1 cellular context compared by ENCODE assay signal in genomic region chr1:32179443-32180185, GRCh38.
TF ChIP-seq lines count a peak whose summit lies in the region.

Gene TXLNA (plus strand): TSS chr1:32179675. CDS start chr1:32180346, 671 bp downstream.

TF ChIP-seq in GM12878, 131 proteins besides CTCF, POLR2A, EP300 and RAD21 (continued from another document and continues in another):
- TF ChIP-seq HSF1 (IDR thresholded peaks at IDR 0.05; ENCODE audit: low read depth, low read length) (0 out of 2 replicates have a peak, but pooled peaks have one; percentile 32), ZNF622 (IDR thresholded peaks at IDR 0.05) (no peak), RB1 (IDR thresholded peaks at IDR 0.05; ENCODE audit: borderline replicate concordance) (peak; percentile 63; the same call in 1 of the 2 replicates), STAT3 (IDR thresholded peaks at IDR 0.05; ENCODE audit: low read depth, low read length) (no peak), RELA (IDR thresholded peaks at IDR 0.05; ENCODE audit: borderline replicate concordance, partially characterized antibody) (peak; percentile 63), TAF1 (IDR thresholded peaks at IDR 0.05; ENCODE audit: borderline replicate concordance, low read depth, low read length) (peak; percentile 79; the same call in 1 of the 2 replicates), E2F4 (IDR thresholded peaks at IDR 0.05; ENCODE audit: low read depth, low read length) (0 out of 2 replicates have a peak, but pooled peaks have one; percentile 7), E4F1 (IDR thresholded peaks at IDR 0.05; ENCODE audit: borderline replicate concordance, partially characterized antibody) (no peak), SP1 (IDR thresholded peaks at IDR 0.05; ENCODE audit: low read depth, low read length) (no peak), RCOR1 (conservative IDR thresholded peaks at IDR 0.05; ENCODE audit: low read depth, low read length) (0 out of 2 replicates have a peak, but pooled peaks have one; percentile 47), STAT1 (conservative IDR thresholded peaks at IDR 0.05) (no peak), MTA3 (IDR thresholded peaks at IDR 0.05; ENCODE audit: borderline replicate concordance, low read length) (no peak), E2F8 (IDR thresholded peaks at IDR 0.05; ENCODE audit: low read depth, partially characterized antibody) (no peak), SMAD5 (IDR thresholded peaks at IDR 0.05; ENCODE audit: low read depth) (peak; percentile 62; the same call in 1 of the 2 replicates), WRNIP1 (IDR thresholded peaks at IDR 0.05; ENCODE audit: borderline replicate concordance, low read depth, low read length) (no peak), ESRRA (IDR thresholded peaks at IDR 0.05; ENCODE audit: low read length) (no peak), MYB (IDR thresholded peaks at IDR 0.05; ENCODE audit: borderline replicate concordance, low read depth, low read length) (no peak), KDM1A (IDR thresholded peaks at IDR 0.05; ENCODE audit: borderline replicate concordance) (no peak), ATF7 (IDR thresholded peaks at IDR 0.05; ENCODE audit: low read depth) (0 out of 2 replicates have a peak, but pooled peaks have one; percentile 32), HDGF (IDR thresholded peaks at IDR 0.05) (0 out of 2 replicates have a peak, but pooled peaks have one; percentile 67), SIX5 (IDR thresholded peaks at IDR 0.05; ENCODE audit: low read depth, low read length, severe bottlenecking) (peak; percentile 13), BRCA1 (IDR thresholded peaks at IDR 0.05; ENCODE audit: low read depth, low read length) (no peak), SMAD1 (IDR thresholded peaks at IDR 0.05; ENCODE audit: low read depth, partially characterized antibody) (no peak), FOS (IDR thresholded peaks at IDR 0.05; ENCODE audit: borderline replicate concordance, extremely low read depth, insufficient read length) (no peak), NFYA (IDR thresholded peaks at IDR 0.05; ENCODE audit: borderline replicate concordance, low read depth, low read length) (no peak), SMC3 (IDR thresholded peaks at IDR 0.05; ENCODE audit: borderline replicate concordance, low read length) (0 out of 2 replicates have a peak, but pooled peaks have one; percentile 2), ZBTB11 (CRISPR knock-in tag; IDR thresholded peaks at IDR 0.05) (0 out of 2 replicates have a peak, but pooled peaks have one; percentile 20), BMI1 (IDR thresholded peaks at IDR 0.05; ENCODE audit: borderline replicate concordance) (no peak), MYC (IDR thresholded peaks at IDR 0.05; ENCODE audit: insufficient read depth, insufficient read length, insufficient replicate concordance, low read length, severe bottlenecking) (peak; percentile 96), PML (IDR thresholded peaks at IDR 0.05; ENCODE audit: low read length) (peak; percentile 97), EGR1 (IDR thresholded peaks at IDR 0.05; ENCODE audit: borderline replicate concordance in 1 of 2, low read depth in 2 of 2, low read length in 2 of 2) (peak; percentile 57 to 99), REST (IDR thresholded peaks at IDR 0.05; ENCODE audit: low read depth, low read length) (no peak), TCF12 (IDR thresholded peaks at IDR 0.05; ENCODE audit: low read depth, low read length) (peak; percentile 12; the same call in 1 of the 2 replicates), MXI1 (IDR thresholded peaks at IDR 0.05; ENCODE audit: low read depth, low read length) (peak; percentile 90), CREM (IDR thresholded peaks at IDR 0.05; ENCODE audit: low read depth) (peak; percentile 64; the same call in 1 of the 2 replicates), ASH2L (IDR thresholded peaks at IDR 0.05; ENCODE audit: borderline replicate concordance, low read depth) (no peak), USF2 (IDR thresholded peaks at IDR 0.05; ENCODE audit: borderline replicate concordance, low read depth, low read length) (no peak; the same call in none of the 2 replicates), NRF1 (conservative IDR thresholded peaks at IDR 0.05; ENCODE audit: low read depth, low read length) (peak; percentile 51), ZNF274 (IDR thresholded peaks at IDR 0.05; ENCODE audit: insufficient read depth, insufficient read length) (no peak), GABPA (IDR thresholded peaks at IDR 0.05; ENCODE audit: low read depth) (peak; percentile 72; the same call in 1 of the 2 replicates), KLF5 (IDR thresholded peaks at IDR 0.05; ENCODE audit: partially characterized antibody) (peak; percentile 68), CHD1 (IDR thresholded peaks at IDR 0.05; ENCODE audit: low read depth, low read length) (no peak)
